1 cellular context compared by ENCODE assay signal in genomic region chr20:8067082-8067481, GRCh38.
TF ChIP-seq lines count a peak whose summit lies in the region.

No MANE protein-coding gene starts in this region.

TF ChIP-seq in SK-N-SH, 30 proteins besides CTCF, POLR2A, EP300 and RAD21 (continued from another document):
- TF ChIP-seq USF2 (IDR thresholded peaks at IDR 0.05; ENCODE audit: borderline replicate concordance, low read depth, low read length) (no peak), USF1 (IDR thresholded peaks at IDR 0.05; ENCODE audit: borderline replicate concordance, low read depth) (no peak), PBX3 (IDR thresholded peaks at IDR 0.05) (peak; percentile 80), FOSL2 (IDR thresholded peaks at IDR 0.05; ENCODE audit: borderline replicate concordance, low read depth) (no peak), TCF12 (IDR thresholded peaks at IDR 0.05) (peak; percentile 92), YY1 (IDR thresholded peaks at IDR 0.05; ENCODE audit: low read depth) (no peak), EZH2phosphoT487 (IDR thresholded peaks at IDR 0.05; ENCODE audit: borderline replicate concordance, low read depth) (no peak), TAF1 (IDR thresholded peaks at IDR 0.05; ENCODE audit: borderline replicate concordance, low read depth, low read length) (no peak), GABPA (IDR thresholded peaks at IDR 0.05; ENCODE audit: low read depth) (no peak), RFX5 (IDR thresholded peaks at IDR 0.05; ENCODE audit: low read length) (no peak), FOXM1 (IDR thresholded peaks at IDR 0.05; ENCODE audit: low read depth) (peak; percentile 69; the same call in 1 of the 2 replicates), RCOR1 (IDR thresholded peaks at IDR 0.05; ENCODE audit: low read length) (peak; percentile 53; the same call in 1 of the 2 replicates), MAX (IDR thresholded peaks at IDR 0.05; ENCODE audit: low read depth) (no peak), REST (IDR thresholded peaks at IDR 0.05; ENCODE audit: low read depth, low read length) (no peak), RXRA (IDR thresholded peaks at IDR 0.05; ENCODE audit: borderline replicate concordance, low read depth) (no peak), JUND (IDR thresholded peaks at IDR 0.05) (peak; percentile 56)
